In genomic region chr10:125848857-125849256, GRCh38 we compare ENCODE assay signal across 36 cellular contexts.
"Had no signal": no experiment of that assay in that cellular context is flagged by ENCODE, and none has a peak within 500 bp of the region (broad histone marks: within the 10 kb centered on the region; RNA-seq: fewer than 3 reads in every experiment).

No MANE protein-coding gene starts in this region.

- H3K4me3 ChIP-seq: MG63 had no signal

- DNase-seq: Karpas-422, Kasumi-1, KG1, MG63, MM.1S, MV-4-11, NCI-H1048, NCI-H1092, NCI-H1092 treated with DMSO at 0.1 percent for 48 hours, NCI-H1105, NCI-H1105 treated with DMSO at 0.1 percent for 48 hours, NCI-H1417 treated with DMSO at 0.1 percent for 48 hours, NCI-H1436, NCI-H1436 treated with DMSO at 0.1 percent for 48 hours, NCI-H146, NCI-H1694, NCI-H1694 treated with DMSO at 0.1 percent for 48 hours, NCI-H187, NCI-H187 treated with DMSO at 0.1 percent for 48 hours, NCI-H1930, NCI-H2029, NCI-H2029 treated with DMSO at 0.1 percent for 48 hours, NCI-H2081, NCI-H2081 treated with DMSO at 0.1 percent for 48 hours, NCI-H2107, NCI-H2171, NCI-H2171 treated with DMSO at 0.1 percent for 48 hours, NCI-H2227 treated with DMSO at 0.1 percent for 48 hours, NCI-H226, NCI-H345, NCI-H446, NCI-H446 treated with DMSO at 0.1 percent for 48 hours, NCI-H510A, NCI-H510A treated with DMSO at 0.1 percent for 48 hours, NCI-H524 had no signal

- H3K9me3 ChIP-seq: MG63 had no signal

- H3K4me2 ChIP-seq: KMS-11 had no signal

- H3K27ac ChIP-seq: KMS-11 had no signal

- H3K9ac ChIP-seq: KMS-11 had no signal

- H3K27me3 ChIP-seq: MG63 had no signal
